In the genomic region with DNA sequence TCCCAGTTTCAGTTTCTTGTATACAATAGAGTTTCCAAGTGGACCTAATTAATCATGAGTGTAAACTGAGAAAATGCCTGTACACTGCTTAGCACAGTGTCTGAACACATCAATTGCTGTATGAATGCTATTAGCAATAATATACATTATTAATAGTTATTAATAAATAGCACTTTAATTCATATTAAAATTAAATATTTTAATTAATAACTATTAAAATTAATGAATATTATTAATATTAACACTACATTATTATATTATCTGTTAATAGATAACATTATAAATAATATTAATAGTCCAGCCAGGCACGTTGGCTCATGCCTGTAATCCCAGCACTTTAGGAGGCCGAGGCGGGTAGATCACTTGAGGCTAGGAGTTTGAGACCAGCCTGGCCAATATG, we compare ENCODE assay signal across 24 cellular contexts.
"Had no signal": no experiment of that assay in that cellular context is flagged by ENCODE, and none has a peak within 500 bp of the region (broad histone marks: within the 10 kb centered on the region; RNA-seq: fewer than 3 reads in every experiment).

No MANE protein-coding gene starts in this region.

- DNase-seq: activated CD4-positive, alpha-beta memory T cell treated with anti-CD3 and anti-CD28 coated beads, Interleukin-2, amount 10 ng/mL, durations not matched to agents 7 days and 5 days; activated CD4-positive, alpha-beta T cell treated with anti-CD3 and anti-CD28 coated beads for 48 hours; activated CD8-positive, alpha-beta memory T cell treated with anti-CD3 and anti-CD28 coated beads, Interleukin-2, amount 50 U/mL, for 48 hours; activated naive CD4-positive, alpha-beta T cell; activated naive CD8-positive, alpha-beta T cell treated with anti-CD3 and anti-CD28 coated beads, Interleukin-2, amount 10 ng/mL, durations not matched to agents 7 days and 5 days; activated T-cell treated with anti-CD3 and anti-CD28 coated beads, Interleukin-2, amount 50 U/mL, for 24 hours; amniotic stem cell; brain microvascular endothelial cell; cortex of kidney; head of caudate nucleus; hippocampal formation; left cardiac atrium; left ventricle myocardium superior; pancreas; stimulated activated CD4-positive, alpha-beta T cell treated with anti-CD3 and anti-CD28 coated beads, Interleukin-1b, Interleukin-23, amount 100 ng/mL, for 48 hours; stimulated activated CD4-positive, alpha-beta T cell treated with anti-CD3 and anti-CD28 coated beads, Interleukin-4, amount 100 ng/mL, for 4 hours; stimulated activated CD8-positive, alpha-beta memory T cell treated with anti-CD3 and anti-CD28 coated beads, Interleukin-4, amount 100 ng/mL, for 48 hours; stimulated activated naive CD8-positive, alpha-beta T cell treated with anti-CD3 and anti-CD28 coated beads, Interleukin-15, amount 100 ng/mL, for 72 hours; thyroid gland; upper lobe of left lung had no signal

- H3K9me3 ChIP-seq: pancreas, prostate gland, thyroid gland, upper lobe of left lung, vagina had no signal

- H3K36me3 Mint-ChIP-seq: activated naive CD8-positive, alpha-beta T cell treated with anti-CD3 and anti-CD28 coated beads, Interleukin-2, amount 10 ng/mL, durations not matched to agents 7 days and 5 days; stimulated activated memory B cell treated with anti-CD40 and anti-IgM and Interleukin-4, amounts not matched to agents 10 μg/mL and 1 μg/mL and 100 μg/mL, for 72 hours had no signal

- H3K27ac ChIP-seq: brain microvascular endothelial cell, pancreas, prostate gland, upper lobe of left lung, vagina had no signal

- H3K27me3 ChIP-seq: brain microvascular endothelial cell, pancreas, thyroid gland, upper lobe of left lung, vagina had no signal

- H3K27me3 Mint-ChIP-seq: activated CD4-positive, alpha-beta memory T cell treated with anti-CD3 and anti-CD28 coated beads, Interleukin-2, amount 10 ng/mL, durations not matched to agents 7 days and 5 days; stimulated activated memory B cell treated with anti-CD40 and anti-IgM and Interleukin-4, amounts not matched to agents 10 μg/mL and 1 μg/mL and 100 μg/mL, for 72 hours had no signal

- H3K27ac Mint-ChIP-seq: activated naive CD8-positive, alpha-beta T cell treated with anti-CD3 and anti-CD28 coated beads, Interleukin-2, amount 10 ng/mL, durations not matched to agents 7 days and 5 days; activated T-cell treated with anti-CD3 and anti-CD28 coated beads, Interleukin-2, amount 50 U/mL, for 24 hours; stimulated activated naive CD8-positive, alpha-beta T cell treated with anti-CD3 and anti-CD28 coated beads, Interleukin-15, amount 100 ng/mL, for 72 hours had no signal

- ATAC-seq: activated CD4-positive, CD25-positive, alpha-beta regulatory T cell treated with anti-CD3 and anti-CD28 coated beads, Interleukin-2, amount 50 U/mL, for 24 hours; left cardiac atrium; left ventricle myocardium superior; pancreas had no signal

- H3K4me3 Mint-ChIP-seq: activated CD4-positive, alpha-beta memory T cell treated with anti-CD3 and anti-CD28 coated beads, Interleukin-2, amount 10 ng/mL, durations not matched to agents 7 days and 5 days; activated naive CD8-positive, alpha-beta T cell treated with anti-CD3 and anti-CD28 coated beads, Interleukin-2, amount 10 ng/mL, durations not matched to agents 7 days and 5 days; activated T-cell treated with anti-CD3 and anti-CD28 coated beads, Interleukin-2, amount 50 U/mL, for 24 hours; stimulated activated memory B cell treated with anti-CD40 and anti-IgM and Interleukin-4, amounts not matched to agents 10 μg/mL and 1 μg/mL and 100 μg/mL, for 72 hours; stimulated activated naive CD8-positive, alpha-beta T cell treated with anti-CD3 and anti-CD28 coated beads, Interleukin-15, amount 100 ng/mL, for 72 hours had no signal

- H3K9me3 Mint-ChIP-seq: activated CD4-positive, alpha-beta memory T cell treated with anti-CD3 and anti-CD28 coated beads, Interleukin-2, amount 10 ng/mL, durations not matched to agents 7 days and 5 days; activated naive CD8-positive, alpha-beta T cell treated with anti-CD3 and anti-CD28 coated beads, Interleukin-2, amount 10 ng/mL, durations not matched to agents 7 days and 5 days; activated T-cell treated with anti-CD3 and anti-CD28 coated beads, Interleukin-2, amount 50 U/mL, for 24 hours; stimulated activated memory B cell treated with anti-CD40 and anti-IgM and Interleukin-4, amounts not matched to agents 10 μg/mL and 1 μg/mL and 100 μg/mL, for 72 hours; stimulated activated naive CD8-positive, alpha-beta T cell treated with anti-CD3 and anti-CD28 coated beads, Interleukin-15, amount 100 ng/mL, for 72 hours had no signal
